In genomic region chr20:49103019-49103418, GRCh38 we compare ENCODE assay signal across 15 cellular contexts.
"Had no signal": no experiment of that assay in that cellular context is flagged by ENCODE, and none has a peak within 500 bp of the region (broad histone marks: within the 10 kb centered on the region; RNA-seq: fewer than 3 reads in every experiment).

No MANE protein-coding gene starts in this region.

- H3K9me3 ChIP-seq: mucosa of descending colon had no signal

- H3K9me3 Mint-ChIP-seq: activated naive CD4-positive, alpha-beta T cell treated with anti-CD3 and anti-CD28 coated beads for 36 hours; central memory CD8-positive, alpha-beta T cell; naive thymus-derived CD4-positive, alpha-beta T cell had no signal

- H3K4me3 ChIP-seq: mucosa of descending colon had no signal

- H3K27me3 Mint-ChIP-seq: central memory CD8-positive, alpha-beta T cell; naive thymus-derived CD4-positive, alpha-beta T cell had no signal

- H3K27ac ChIP-seq: epithelial cell of prostate had no signal

- H3K4me3 Mint-ChIP-seq: activated naive CD4-positive, alpha-beta T cell treated with anti-CD3 and anti-CD28 coated beads for 36 hours; central memory CD8-positive, alpha-beta T cell; naive thymus-derived CD4-positive, alpha-beta T cell had no signal

- H3K27ac Mint-ChIP-seq: activated naive CD4-positive, alpha-beta T cell treated with anti-CD3 and anti-CD28 coated beads for 36 hours had no signal

- DNase-seq: activated CD4-positive, alpha-beta T cell treated with anti-CD3 and anti-CD28 coated beads for 4 hours; activated naive CD4-positive, alpha-beta T cell treated with anti-CD3 and anti-CD28 coated beads for 36 hours; cortex of kidney; effector CD8-positive, alpha-beta T cell; head of caudate nucleus; left colon; mucosa of descending colon; naive thymus-derived CD4-positive, alpha-beta T cell; occipital lobe; stimulated activated CD4-positive, alpha-beta T cell treated with anti-CD3 and anti-CD28 coated beads, Interleukin-2, amount 100 ng/mL, for 48 hours; stimulated activated naive CD4-positive, alpha-beta T cell; T-helper 2 cell; trophoblast cell had no signal

- ATAC-seq: left colon; mucosa of descending colon; naive thymus-derived CD4-positive, alpha-beta T cell had no signal
